1 cellular context compared by ENCODE assay signal in the genomic region with DNA sequence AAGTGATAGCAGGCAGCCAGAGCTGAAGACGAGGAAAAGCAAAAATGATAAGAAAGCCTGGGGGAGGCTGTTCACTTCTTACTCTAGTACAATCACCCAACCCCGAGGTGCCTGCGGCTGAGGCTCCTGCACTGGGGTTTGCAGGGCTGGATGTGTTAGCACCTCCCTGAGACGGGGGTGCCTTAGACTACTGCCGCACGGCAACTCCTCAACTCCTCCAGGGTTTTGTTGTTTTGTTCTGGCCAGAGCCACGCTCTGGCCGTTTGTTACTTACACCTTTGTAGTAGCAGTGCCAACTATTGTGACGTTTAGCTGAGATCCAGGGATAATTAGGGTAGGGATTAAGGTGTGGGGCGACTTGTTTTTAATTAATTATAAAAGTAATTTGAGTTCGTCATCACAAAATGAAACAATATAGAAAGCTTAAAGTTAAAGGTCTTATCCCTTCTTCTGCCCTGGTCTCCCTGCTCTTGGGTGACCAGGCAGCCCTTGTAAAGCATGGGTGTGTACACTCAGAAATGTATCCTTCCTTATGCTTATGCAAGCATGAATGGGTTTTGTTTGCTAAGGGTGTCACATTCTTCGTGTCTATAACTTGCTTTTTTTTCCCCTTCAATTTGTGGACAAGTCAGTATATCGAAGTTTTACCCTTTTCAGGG.
TF ChIP-seq lines count a peak whose summit lies in the region.

No MANE protein-coding gene starts in this region.

TF ChIP-seq in H1, 55 proteins besides CTCF, POLR2A, EP300 and RAD21:
- TF ChIP-seq TCF12 (IDR thresholded peaks at IDR 0.05; ENCODE audit: low read depth, low read length), result no peak
- no peak for TF ChIP-seq SP4 (IDR thresholded peaks at IDR 0.05; ENCODE audit: low read length)
- TF ChIP-seq CHD1 (IDR thresholded peaks at IDR 0.05; ENCODE audit: low read depth, low read length), result no peak
- TF ChIP-seq GTF2F1 (IDR thresholded peaks at IDR 0.05; ENCODE audit: borderline replicate concordance, low read depth, low read length), result no peak
- no peak for TF ChIP-seq NRF1 (IDR thresholded peaks at IDR 0.05; ENCODE audit: low read depth, low read length)
- TF ChIP-seq CTBP2 (IDR thresholded peaks at IDR 0.05; ENCODE audit: borderline replicate concordance, insufficient read depth, insufficient read length, low read length), result no peak
- TF ChIP-seq SIN3A (conservative IDR thresholded peaks at IDR 0.05 in 1 of 2, IDR thresholded peaks at IDR 0.05 in 1 of 2; ENCODE audit: low read depth in 1 of 2, low read length in 2 of 2), result no peak
- TF ChIP-seq ZNF274 (IDR thresholded peaks at IDR 0.05; ENCODE audit: borderline replicate concordance, extremely low read depth, low read length), result no peak
- TF ChIP-seq SP1 (IDR thresholded peaks at IDR 0.05; ENCODE audit: low read depth, low read length), result no peak
- no peak for TF ChIP-seq CBX5 (IDR thresholded peaks at IDR 0.05; ENCODE audit: low read depth, low read length)
- no peak for TF ChIP-seq SAP30 (IDR thresholded peaks at IDR 0.05; ENCODE audit: insufficient read depth, insufficient replicate concordance, low read length)
- TF ChIP-seq, protein P1, sequence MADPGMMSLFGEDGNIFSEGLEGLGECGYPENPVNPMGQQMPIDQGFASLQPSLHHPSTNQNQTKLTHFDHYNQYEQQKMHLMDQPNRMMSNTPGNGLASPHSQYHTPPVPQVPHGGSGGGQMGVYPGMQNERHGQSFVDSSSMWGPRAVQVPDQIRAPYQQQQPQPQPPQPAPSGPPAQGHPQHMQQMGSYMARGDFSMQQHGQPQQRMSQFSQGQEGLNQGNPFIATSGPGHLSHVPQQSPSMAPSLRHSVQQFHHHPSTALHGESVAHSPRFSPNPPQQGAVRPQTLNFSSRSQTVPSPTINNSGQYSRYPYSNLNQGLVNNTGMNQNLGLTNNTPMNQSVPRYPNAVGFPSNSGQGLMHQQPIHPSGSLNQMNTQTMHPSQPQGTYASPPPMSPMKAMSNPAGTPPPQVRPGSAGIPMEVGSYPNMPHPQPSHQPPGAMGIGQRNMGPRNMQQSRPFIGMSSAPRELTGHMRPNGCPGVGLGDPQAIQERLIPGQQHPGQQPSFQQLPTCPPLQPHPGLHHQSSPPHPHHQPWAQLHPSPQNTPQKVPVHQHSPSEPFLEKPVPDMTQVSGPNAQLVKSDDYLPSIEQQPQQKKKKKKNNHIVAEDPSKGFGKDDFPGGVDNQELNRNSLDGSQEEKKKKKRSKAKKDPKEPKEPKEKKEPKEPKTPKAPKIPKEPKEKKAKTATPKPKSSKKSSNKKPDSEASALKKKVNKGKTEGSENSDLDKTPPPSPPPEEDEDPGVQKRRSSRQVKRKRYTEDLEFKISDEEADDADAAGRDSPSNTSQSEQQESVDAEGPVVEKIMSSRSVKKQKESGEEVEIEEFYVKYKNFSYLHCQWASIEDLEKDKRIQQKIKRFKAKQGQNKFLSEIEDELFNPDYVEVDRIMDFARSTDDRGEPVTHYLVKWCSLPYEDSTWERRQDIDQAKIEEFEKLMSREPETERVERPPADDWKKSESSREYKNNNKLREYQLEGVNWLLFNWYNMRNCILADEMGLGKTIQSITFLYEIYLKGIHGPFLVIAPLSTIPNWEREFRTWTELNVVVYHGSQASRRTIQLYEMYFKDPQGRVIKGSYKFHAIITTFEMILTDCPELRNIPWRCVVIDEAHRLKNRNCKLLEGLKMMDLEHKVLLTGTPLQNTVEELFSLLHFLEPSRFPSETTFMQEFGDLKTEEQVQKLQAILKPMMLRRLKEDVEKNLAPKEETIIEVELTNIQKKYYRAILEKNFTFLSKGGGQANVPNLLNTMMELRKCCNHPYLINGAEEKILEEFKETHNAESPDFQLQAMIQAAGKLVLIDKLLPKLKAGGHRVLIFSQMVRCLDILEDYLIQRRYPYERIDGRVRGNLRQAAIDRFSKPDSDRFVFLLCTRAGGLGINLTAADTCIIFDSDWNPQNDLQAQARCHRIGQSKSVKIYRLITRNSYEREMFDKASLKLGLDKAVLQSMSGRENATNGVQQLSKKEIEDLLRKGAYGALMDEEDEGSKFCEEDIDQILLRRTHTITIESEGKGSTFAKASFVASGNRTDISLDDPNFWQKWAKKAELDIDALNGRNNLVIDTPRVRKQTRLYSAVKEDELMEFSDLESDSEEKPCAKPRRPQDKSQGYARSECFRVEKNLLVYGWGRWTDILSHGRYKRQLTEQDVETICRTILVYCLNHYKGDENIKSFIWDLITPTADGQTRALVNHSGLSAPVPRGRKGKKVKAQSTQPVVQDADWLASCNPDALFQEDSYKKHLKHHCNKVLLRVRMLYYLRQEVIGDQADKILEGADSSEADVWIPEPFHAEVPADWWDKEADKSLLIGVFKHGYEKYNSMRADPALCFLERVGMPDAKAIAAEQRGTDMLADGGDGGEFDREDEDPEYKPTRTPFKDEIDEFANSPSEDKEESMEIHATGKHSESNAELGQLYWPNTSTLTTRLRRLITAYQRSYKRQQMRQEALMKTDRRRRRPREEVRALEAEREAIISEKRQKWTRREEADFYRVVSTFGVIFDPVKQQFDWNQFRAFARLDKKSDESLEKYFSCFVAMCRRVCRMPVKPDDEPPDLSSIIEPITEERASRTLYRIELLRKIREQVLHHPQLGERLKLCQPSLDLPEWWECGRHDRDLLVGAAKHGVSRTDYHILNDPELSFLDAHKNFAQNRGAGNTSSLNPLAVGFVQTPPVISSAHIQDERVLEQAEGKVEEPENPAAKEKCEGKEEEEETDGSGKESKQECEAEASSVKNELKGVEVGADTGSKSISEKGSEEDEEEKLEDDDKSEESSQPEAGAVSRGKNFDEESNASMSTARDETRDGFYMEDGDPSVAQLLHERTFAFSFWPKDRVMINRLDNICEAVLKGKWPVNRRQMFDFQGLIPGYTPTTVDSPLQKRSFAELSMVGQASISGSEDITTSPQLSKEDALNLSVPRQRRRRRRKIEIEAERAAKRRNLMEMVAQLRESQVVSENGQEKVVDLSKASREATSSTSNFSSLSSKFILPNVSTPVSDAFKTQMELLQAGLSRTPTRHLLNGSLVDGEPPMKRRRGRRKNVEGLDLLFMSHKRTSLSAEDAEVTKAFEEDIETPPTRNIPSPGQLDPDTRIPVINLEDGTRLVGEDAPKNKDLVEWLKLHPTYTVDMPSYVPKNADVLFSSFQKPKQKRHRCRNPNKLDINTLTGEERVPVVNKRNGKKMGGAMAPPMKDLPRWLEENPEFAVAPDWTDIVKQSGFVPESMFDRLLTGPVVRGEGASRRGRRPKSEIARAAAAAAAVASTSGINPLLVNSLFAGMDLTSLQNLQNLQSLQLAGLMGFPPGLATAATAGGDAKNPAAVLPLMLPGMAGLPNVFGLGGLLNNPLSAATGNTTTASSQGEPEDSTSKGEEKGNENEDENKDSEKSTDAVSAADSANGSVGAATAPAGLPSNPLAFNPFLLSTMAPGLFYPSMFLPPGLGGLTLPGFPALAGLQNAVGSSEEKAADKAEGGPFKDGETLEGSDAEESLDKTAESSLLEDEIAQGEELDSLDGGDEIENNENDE (IDR thresholded peaks at IDR 0.05; ENCODE audit: insufficient replicate concordance, low read length), result no peak
- TF ChIP-seq, protein P2, sequence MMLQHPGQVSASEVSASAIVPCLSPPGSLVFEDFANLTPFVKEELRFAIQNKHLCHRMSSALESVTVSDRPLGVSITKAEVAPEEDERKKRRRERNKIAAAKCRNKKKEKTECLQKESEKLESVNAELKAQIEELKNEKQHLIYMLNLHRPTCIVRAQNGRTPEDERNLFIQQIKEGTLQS (IDR thresholded peaks at IDR 0.05; ENCODE audit: insufficient read depth, low read depth, low read length), result no peak
- no peak for TF ChIP-seq FOSL1 (IDR thresholded peaks at IDR 0.05; ENCODE audit: insufficient read depth, low read depth, low read length)
- no peak for TF ChIP-seq POU5F1 (IDR thresholded peaks at IDR 0.05; ENCODE audit: low read depth, low read length)
TF ChIP-seq in H1: peak in this region for 0.
